ENCODE assay signal across 23 cellular contexts in genomic region chr15:72451224-72451623, GRCh38. TPM values are rescaled to one million over a fixed set of nuclear protein-coding genes. Genes with fewer than 3 reads are reported as not detected.
"Had no signal": no experiment of that assay in that cellular context is flagged by ENCODE, and none has a peak within 500 bp of the region (broad histone marks: within the 10 kb centered on the region; RNA-seq: fewer than 3 reads in every experiment).

No MANE protein-coding gene starts in this region.

- H3K27ac ChIP-seq: dorsolateral prefrontal cortex, gastrocnemius medialis, heart right ventricle, ovary, right atrium auricular region had no signal

- H3K4me3 ChIP-seq: dorsolateral prefrontal cortex, gastrocnemius medialis, heart right ventricle, ovary, right atrium auricular region had no signal

- H3K4me1 ChIP-seq: gastrocnemius medialis, heart right ventricle, right atrium auricular region had no signal

- H3K36me3 Mint-ChIP-seq: naive thymus-derived CD8-positive, alpha-beta T cell had no signal

- H3K27ac Mint-ChIP-seq: naive thymus-derived CD8-positive, alpha-beta T cell had no signal

- ATAC-seq: gastrocnemius medialis; heart right ventricle; naive thymus-derived CD8-positive, alpha-beta T cell had no signal

- H3K27me3 ChIP-seq: dorsolateral prefrontal cortex, gastrocnemius medialis, heart right ventricle, ovary, right atrium auricular region had no signal

- DNase-seq: cortex of kidney; dorsolateral prefrontal cortex; effector CD8-positive, alpha-beta T cell; gastrocnemius medialis; heart right ventricle; hypothalamus; kidney glomerular epithelial cell; naive thymus-derived CD8-positive, alpha-beta T cell; ovary; small intestine; stimulated activated CD4-positive, alpha-beta T cell treated with anti-CD3 and anti-CD28 coated beads, Interleukin-12 subunit alpha, Interleukin-12 subunit beta, amount 100 ng/mL, for 4 hours; stimulated activated naive CD4-positive, alpha-beta T cell had no signal

- H3K9me3 Mint-ChIP-seq: naive thymus-derived CD8-positive, alpha-beta T cell had no signal

- H3K4me3 Mint-ChIP-seq: naive thymus-derived CD8-positive, alpha-beta T cell had no signal

- H3K9me3 ChIP-seq: gastrocnemius medialis, heart right ventricle, ovary, right atrium auricular region had no signal

- H3K36me3 ChIP-seq: gastrocnemius medialis, heart right ventricle, ovary, right atrium auricular region had no signal

- H3K4me1 Mint-ChIP-seq: naive thymus-derived CD8-positive, alpha-beta T cell had no signal

RNA-seq across cellular contexts. Expression of gene TMEM202, which starts 53.1 kb away (rescaled TPM):
- total RNA-seq: dorsolateral prefrontal cortex; fibroblast of villous mesenchyme; gastrocnemius medialis; heart right ventricle; liver; lung microvascular endothelial cell; mesenteric fat pad; mononuclear cell; naive thymus-derived CD8-positive, alpha-beta T cell; ovary; posterior vena cava; right atrium auricular region; urinary bladder had no signal
- polyA plus RNA-seq: esophagus; heart right ventricle; liver; naive thymus-derived CD8-positive, alpha-beta T cell; neural cell; ovary; small intestine; thymus; urinary bladder had no signal
